ENCODE assay signal across 9 cellular contexts in genomic region chr19:3336680-3337523, GRCh38. TPM values are rescaled to one million over a fixed set of nuclear protein-coding genes. Genes with fewer than 3 reads are reported as not detected.
DNase-seq lines count a peak whose midpoint lies in the region; ATAC-seq and TF ChIP-seq lines count a peak whose summit lies in the region.
"Had no signal": no experiment of that assay in that cellular context is flagged by ENCODE, and none has a peak within 500 bp of the region (broad histone marks: within the 10 kb centered on the region; RNA-seq: fewer than 3 reads in every experiment).

No MANE protein-coding gene starts in this region.

- no peaks in the 10 kb centered on the region for H3K9me3 ChIP-seq in lung (ENCODE audit: control insufficient read depth in 2 of 2, insufficient read depth in 1 of 2, low read length in 1 of 2)
- no peaks in the 10 kb centered on the region for H3K9me3 ChIP-seq in uterus
- H3K9me3 ChIP-seq: HAP-1 had no signal

- H3K27me3 ChIP-seq in lung (ENCODE audit: control insufficient read depth, insufficient read depth): no peaks in the 10 kb centered on the region
- H3K27me3 ChIP-seq in uterus: no peaks in the 10 kb centered on the region

- H3K9me3 Mint-ChIP-seq in activated CD4-positive, alpha-beta T cell treated with anti-CD3 and anti-CD28 coated beads, Interleukin-2, amount 10 ng/mL, durations not matched to agents 24 days and 14 days: peaks cover 3% of the 10 kb centered on the region
- H3K9me3 Mint-ChIP-seq: nephron progenitor cell had no signal

- intact Hi-C loops in uterus (cut with DNase I; ENCODE audit: low total_unique reads): no loop called here
- intact Hi-C loops in activated CD4-positive, alpha-beta T cell treated with anti-CD3 and anti-CD28 coated beads, Interleukin-2, amount 10 ng/mL, durations not matched to agents 24 days and 14 days (cut with micrococcal nuclease): no loop called here

- H3K36me3 Mint-ChIP-seq in activated CD4-positive, alpha-beta T cell treated with anti-CD3 and anti-CD28 coated beads, Interleukin-2, amount 10 ng/mL, durations not matched to agents 24 days and 14 days (ENCODE audit: low read depth): no peaks in the 10 kb centered on the region

- H3K36me3 ChIP-seq in lung (ENCODE audit: control insufficient read depth in 2 of 2, insufficient read depth in 2 of 2, low read length in 2 of 2): no peaks in the 10 kb centered on the region
- no peaks in the 10 kb centered on the region for H3K36me3 ChIP-seq in uterus
- H3K36me3 ChIP-seq: HAP-1 had no signal

- no peaks in the 10 kb centered on the region for H3K27me3 Mint-ChIP-seq in activated CD4-positive, alpha-beta T cell treated with anti-CD3 and anti-CD28 coated beads, Interleukin-2, amount 10 ng/mL, durations not matched to agents 24 days and 14 days

- TF ChIP-seq POLR2A in uterus (IDR thresholded peaks at IDR 0.05): peak; percentile 32 to 34

- H3K4me1 ChIP-seq in lung (ENCODE audit: control insufficient read depth in 2 of 2, insufficient read depth in 2 of 2, low read length in 2 of 2) (peaks cover 3 to 25% of the 10 kb centered on the region in 2 donors), uterus (peaks cover 11 to 17% of the 10 kb centered on the region in 2 donors)

- 33 to 47% methylated on average over 22 of the region's 22 CpGs for WGBS in lung, 2 donors

- H3K4me1 Mint-ChIP-seq in activated CD4-positive, alpha-beta T cell treated with anti-CD3 and anti-CD28 coated beads, Interleukin-2, amount 10 ng/mL, durations not matched to agents 24 days and 14 days: peaks cover 3% of the 10 kb centered on the region

- TF ChIP-seq CTCF in coronary artery (IDR thresholded peaks at IDR 0.05) (no peak), lung (IDR thresholded peaks at IDR 0.05; ENCODE audit: control extremely low read depth, extremely low read depth) (no peak), uterus (IDR thresholded peaks at IDR 0.05) (peak in 1 of 4 experiments; percentile 21)

- ATAC-seq in lung (ENCODE audit: insufficient read depth, low FRiP score) (peak; percentile 84), HG02870 (IDR thresholded peaks at IDR 0.05; ENCODE audit: unreplicated experiment) (no peak)

- peak overlapping the region; percentile 93 to 98 for H3K27ac ChIP-seq in coronary artery
- H3K27ac ChIP-seq in lung (ENCODE audit: low read depth in 1 of 2, low read length in 1 of 2): peak overlapping the region; percentile 93 to 95
- peak overlapping the region; percentile 91 to 95 for H3K27ac ChIP-seq in uterus

- H3K4me3 Mint-ChIP-seq in activated CD4-positive, alpha-beta T cell treated with anti-CD3 and anti-CD28 coated beads, Interleukin-2, amount 10 ng/mL, durations not matched to agents 24 days and 14 days: no peak overlapping the region
- H3K4me3 Mint-ChIP-seq: nephron progenitor cell had no signal

- H3K4me3 ChIP-seq in coronary artery (peak overlapping the region; percentile 34), lung (no peak overlapping the region), uterus (no peak overlapping the region)
- H3K4me3 ChIP-seq: HAP-1 had no signal

- DNase-seq in NCI-H2029 treated with DMSO at 0.1 percent for 48 hours (lab: John Stamatoyannopoulos, UW): peak; percentile 66
- peak; percentile 99 for DNase-seq in coronary artery (ENCODE audit: low spot score)
- peak; percentile 92 for DNase-seq in lung (ENCODE audit: low spot score)
- peak; percentile 91 to 95 for DNase-seq in uterus
- DNase-seq in NOMO-1 treated with dmso at 0.1 percent for 144 hours (lab: John Stamatoyannopoulos, UW; ENCODE audit: unreplicated experiment): no peak
- no peak for DNase-seq in activated CD4-positive, alpha-beta T cell treated with anti-CD3 and anti-CD28 coated beads, Interleukin-2, amount 10 ng/mL, durations not matched to agents 24 days and 14 days
- DNase-seq: nephron progenitor cell had no signal

- no peak overlapping the region for H3K27ac Mint-ChIP-seq in activated CD4-positive, alpha-beta T cell treated with anti-CD3 and anti-CD28 coated beads, Interleukin-2, amount 10 ng/mL, durations not matched to agents 24 days and 14 days
- H3K27ac Mint-ChIP-seq: nephron progenitor cell had no signal

RNA-seq across cellular contexts. Expression of gene NFIC, which starts 29.5 kb away (rescaled TPM):
- total RNA-seq in lung: 100 to 1,000 TPM in 1 of 2 donors, 10 to 100 TPM in 1; 43.9 to 208 TPM
- polyA plus RNA-seq in lung: 10 to 100 TPM; 40.4 to 55.6 TPM
- total RNA-seq in uterus: 100 to 1,000 TPM in 2 of 4 donors, 10 to 100 TPM in 2; 18.5 to 361 (median 82.9) TPM
- total RNA-seq in activated CD4-positive, alpha-beta T cell treated with anti-CD3 and anti-CD28 coated beads, Interleukin-2, amount 10 ng/mL, durations not matched to agents 24 days and 14 days: 16.9 and 19.8 TPM in 2 replicates

Comparison
In these comparisons a context has a peak if more than half of its experiments do, and no peak if none do; other contexts are left out.
1. DNase-seq: peak in NCI-H2029 treated with DMSO at 0.1 percent for 48 hours (single experiment), coronary artery (single experiment), lung (single experiment) and uterus (2 of 2); none in NOMO-1 treated with dmso at 0.1 percent for 144 hours (single experiment) and activated CD4-positive, alpha-beta T cell treated with anti-CD3 and anti-CD28 coated beads, Interleukin-2, amount 10 ng/mL, durations not matched to agents 24 days and 14 days (single experiment).
2. Peak in every context shown above with its lines, with median percentiles within 50 percentile points of each other: H3K27ac ChIP-seq.